In genomic region chr16:55711959-55712876, GRCh38 we compare ENCODE assay signal across 8 cellular contexts. TPM values are rescaled to one million over a fixed set of nuclear protein-coding genes. Genes with fewer than 3 reads are reported as not detected.
DNase-seq lines count a peak whose midpoint lies in the region; ATAC-seq, FAIRE-seq and TF ChIP-seq lines count a peak whose summit lies in the region.

No MANE protein-coding gene starts in this region.

- H3K4me1 Mint-ChIP-seq in memory B cell, result no peaks in the 10 kb centered on the region

- ATAC-seq in HG02938 (IDR thresholded peaks at IDR 0.05; ENCODE audit: unreplicated experiment) (peak; percentile 73), memory B cell (ENCODE audit: low read depth) (peak; percentile 50), HG03097 (IDR thresholded peaks at IDR 0.05; ENCODE audit: low FRiP score, unreplicated experiment) (no peak)

- peak; percentile 75 for FAIRE-seq in GM12891 (lab: Jason Lieb, UNC)

- no peak overlapping the region for H3K27ac Mint-ChIP-seq in memory B cell

- no peaks in the 10 kb centered on the region for H3K9me3 Mint-ChIP-seq in memory B cell

- TF ChIP-seq POLR2A in GM12891 (IDR thresholded peaks at IDR 0.05; ENCODE audit: low read depth, low read length), result no peak

- peak; percentile 43 for DNase-seq in GM12891 (ENCODE audit: insufficient read length, low spot score)
- DNase-seq in NCI-H524 (lab: John Stamatoyannopoulos, UW), result peak; percentile 37 to 78
- DNase-seq in activated CD4-positive, alpha-beta T cell treated with anti-CD3 and anti-CD28 coated beads, Interleukin-2, amount 50 U/mL, for 1 hour, result peak; percentile 47
- DNase-seq in ecto neural progenitor cell (ENCODE audit: low spot score), result peak; percentile 74
- DNase-seq in memory B cell (ENCODE audit: low spot score in 2 of 2), result peak; percentile 40 to 45
- DNase-seq in stimulated activated CD8-positive, alpha-beta memory T cell treated with anti-CD3 and anti-CD28 coated beads, Interleukin-4, amount 100 ng/mL, for 48 hours, result peak; percentile 79

- H3K27me3 Mint-ChIP-seq in memory B cell, result peaks cover 12% of the 10 kb centered on the region

- H3K4me3 Mint-ChIP-seq in memory B cell, result no peak overlapping the region

- no peaks in the 10 kb centered on the region for H3K36me3 Mint-ChIP-seq in memory B cell

TF ChIP-seq in GM12891, 5 proteins besides CTCF, POLR2A, EP300 and RAD21:
- TF ChIP-seq PAX5 (IDR thresholded peaks at IDR 0.05; ENCODE audit: insufficient read depth, low read length, severe bottlenecking), result no peak
- TF ChIP-seq TAF1 (IDR thresholded peaks at IDR 0.05; ENCODE audit: low read depth, low read length), result no peak
- no peak for TF ChIP-seq SPI1 (IDR thresholded peaks at IDR 0.05; ENCODE audit: low read depth, low read length)
- no peak for TF ChIP-seq POU2F2 (IDR thresholded peaks at IDR 0.05; ENCODE audit: low read depth, low read length)
- no peak for TF ChIP-seq POLR2AphosphoS5 (IDR thresholded peaks at IDR 0.05; ENCODE audit: low read depth, low read length)

RNA-seq across cellular contexts. Expression of gene SLC6A2, which starts 56.4 kb away (rescaled TPM):
- not detected for polyA plus RNA-seq in GM12891 (2012; ENCODE audit: low read depth, missing spikeins)
